Comparison of ENCODE assay signal across 7 cellular contexts in the genomic region with DNA sequence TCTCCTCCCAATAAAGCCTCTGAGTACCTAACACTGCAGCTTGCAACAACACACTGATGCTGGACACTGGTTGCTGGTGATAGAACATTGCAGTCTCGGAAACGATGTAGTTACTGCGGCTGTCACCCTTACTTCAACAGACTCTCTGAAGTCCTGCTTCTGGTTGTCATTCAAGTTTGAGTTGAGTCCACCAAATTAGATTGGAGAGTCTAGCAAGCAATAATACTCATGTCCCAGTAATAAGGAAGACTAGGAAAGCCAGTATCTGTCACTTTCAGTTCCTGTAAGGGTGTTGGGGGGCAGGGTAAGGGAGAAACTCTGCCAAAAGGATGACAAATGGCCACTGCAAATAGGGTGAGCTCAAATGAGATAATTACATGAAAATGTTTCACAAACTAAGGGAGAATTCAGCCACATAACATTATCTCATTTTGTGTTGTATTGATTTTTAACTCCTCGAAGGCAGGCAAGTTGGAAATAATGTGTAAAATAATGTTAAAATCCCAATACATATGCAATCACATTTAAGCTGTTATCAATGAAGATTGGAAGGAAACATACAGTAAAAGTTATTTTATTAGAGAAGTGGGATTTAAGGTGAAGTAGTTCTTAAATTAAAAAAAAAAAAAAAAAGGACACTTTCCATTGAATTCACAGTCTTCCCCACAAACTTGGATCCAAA. TPM values are rescaled to one million over a fixed set of nuclear protein-coding genes. Genes with fewer than 3 reads are reported as not detected.
DNase-seq lines count a peak whose midpoint lies in the region; ATAC-seq and TF ChIP-seq lines count a peak whose summit lies in the region.

No MANE protein-coding gene starts in this region.

- DNase-seq in HT-29 (ENCODE audit: low spot score): peak; percentile 21
- no peak for DNase-seq in WTC11 (ENCODE audit: low spot score)
- no peak for DNase-seq in heart left ventricle
- DNase-seq in retina: peak; percentile 9
- no peak for DNase-seq in posterior cingulate gyrus

- H3K4me3 ChIP-seq in GM12875 (ENCODE audit: low read depth, low read length) (peak overlapping the region; percentile 84), heart left ventricle (peak overlapping the region; percentile 40 to 78 (median 68))

- CTCF ChIA-PET in WTC11 (lab: Charles Lee): interaction anchor here (0.6 to 2.0 kb wide), 7 partner anchors 8 to 268 kb away, joined by 3 to 18 read pairs (median 6); partner anchors contain the start of genes CAAP1 and PLAA

- TF ChIP-seq CTCF in GM12875 (IDR thresholded peaks at IDR 0.05; ENCODE audit: borderline replicate concordance, insufficient read depth, low read depth, low read length) (no peak), WTC11 (IDR thresholded peaks at IDR 0.05) (no peak), heart left ventricle (IDR thresholded peaks at IDR 0.05) (no peak)

- ATAC-seq in WTC11: no peak
- peak in 2 of 4 donors; percentile 7 to 30 for ATAC-seq in heart left ventricle
- no peak for ATAC-seq in GM18909 (IDR thresholded peaks at IDR 0.05; ENCODE audit: poor library complexity, unreplicated experiment)

- peak overlapping the region; percentile 93 for H3K27ac Mint-ChIP-seq in WTC11

- no peaks in the 10 kb centered on the region for H3K36me3 Mint-ChIP-seq in WTC11

- intact Hi-C loops in heart left ventricle (cut with DNase I): loop anchor here in 2 of 10 donors (5.0 to 10.0 kb wide), 2 partner anchors 63 to 569 kb away; partner anchors contain the start of genes CAAP1 (in 1 of the 2), IFNK (in 1 of the 2) and MOB3B (in 1 of the 2)
- intact Hi-C loops in posterior cingulate gyrus (cut with DNase I): loop anchor here (5.0 kb wide), 1 partner anchor 617 kb away; the partner anchor contains the start of gene C9orf72

- H3K27ac ChIP-seq in heart left ventricle: peak overlapping the region in 11 of 12 donors; percentile 70 to 97 (median 85)

- POLR2A ChIA-PET in WTC11 (lab: Charles Lee): interaction anchor here (1.3 to 2.2 kb wide), 5 partner anchors 8 to 63 kb away, joined by 3 to 12 read pairs (median 9); partner anchors contain the start of genes CAAP1 and PLAA

- H3K27me3 ChIP-seq in heart left ventricle: no peaks in the 10 kb centered on the region

- no peaks in the 10 kb centered on the region; the same call in 1 of the 2 replicates for H3K27me3 Mint-ChIP-seq in WTC11 (ENCODE audit: low read depth)

- H3K4me1 ChIP-seq in heart left ventricle: peaks cover 0 to 24% (median 8%) of the 10 kb centered on the region in 12 donors

- no peaks in the 10 kb centered on the region for H3K9me3 ChIP-seq in heart left ventricle

- TF ChIP-seq POLR2A in heart left ventricle (IDR thresholded peaks at IDR 0.05): no peak

- H3K9me3 Mint-ChIP-seq in WTC11: no peaks in the 10 kb centered on the region

- H3K36me3 ChIP-seq in heart left ventricle: no peaks in the 10 kb centered on the region

- 34 to 47% (median 41%) methylated on average over 4 of the region's 4 CpGs for WGBS in heart left ventricle, 4 donors

- peak overlapping the region; percentile 90 for H3K4me3 Mint-ChIP-seq in WTC11

- peaks cover 14% of the 10 kb centered on the region for H3K4me1 Mint-ChIP-seq in WTC11

TF ChIP-seq in WTC11, 78 proteins besides CTCF, POLR2A, EP300 and RAD21:
- no peak for TF ChIP-seq HMGA2 (CRISPR knock-in tag; IDR thresholded peaks at IDR 0.05)
- TF ChIP-seq NR1H2 (CRISPR knock-in tag; IDR thresholded peaks at IDR 0.05): no peak
- TF ChIP-seq, protein P1, sequence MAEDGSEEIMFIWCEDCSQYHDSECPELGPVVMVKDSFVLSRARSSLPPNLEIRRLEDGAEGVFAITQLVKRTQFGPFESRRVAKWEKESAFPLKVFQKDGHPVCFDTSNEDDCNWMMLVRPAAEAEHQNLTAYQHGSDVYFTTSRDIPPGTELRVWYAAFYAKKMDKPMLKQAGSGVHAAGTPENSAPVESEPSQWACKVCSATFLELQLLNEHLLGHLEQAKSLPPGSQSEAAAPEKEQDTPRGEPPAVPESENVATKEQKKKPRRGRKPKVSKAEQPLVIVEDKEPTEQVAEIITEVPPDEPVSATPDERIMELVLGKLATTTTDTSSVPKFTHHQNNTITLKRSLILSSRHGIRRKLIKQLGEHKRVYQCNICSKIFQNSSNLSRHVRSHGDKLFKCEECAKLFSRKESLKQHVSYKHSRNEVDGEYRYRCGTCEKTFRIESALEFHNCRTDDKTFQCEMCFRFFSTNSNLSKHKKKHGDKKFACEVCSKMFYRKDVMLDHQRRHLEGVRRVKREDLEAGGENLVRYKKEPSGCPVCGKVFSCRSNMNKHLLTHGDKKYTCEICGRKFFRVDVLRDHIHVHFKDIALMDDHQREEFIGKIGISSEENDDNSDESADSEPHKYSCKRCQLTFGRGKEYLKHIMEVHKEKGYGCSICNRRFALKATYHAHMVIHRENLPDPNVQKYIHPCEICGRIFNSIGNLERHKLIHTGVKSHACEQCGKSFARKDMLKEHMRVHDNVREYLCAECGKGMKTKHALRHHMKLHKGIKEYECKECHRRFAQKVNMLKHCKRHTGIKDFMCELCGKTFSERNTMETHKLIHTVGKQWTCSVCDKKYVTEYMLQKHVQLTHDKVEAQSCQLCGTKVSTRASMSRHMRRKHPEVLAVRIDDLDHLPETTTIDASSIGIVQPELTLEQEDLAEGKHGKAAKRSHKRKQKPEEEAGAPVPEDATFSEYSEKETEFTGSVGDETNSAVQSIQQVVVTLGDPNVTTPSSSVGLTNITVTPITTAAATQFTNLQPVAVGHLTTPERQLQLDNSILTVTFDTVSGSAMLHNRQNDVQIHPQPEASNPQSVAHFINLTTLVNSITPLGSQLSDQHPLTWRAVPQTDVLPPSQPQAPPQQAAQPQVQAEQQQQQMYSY (CRISPR knock-in tag; IDR thresholded peaks at IDR 0.05): no peak
- TF ChIP-seq, protein P2, sequence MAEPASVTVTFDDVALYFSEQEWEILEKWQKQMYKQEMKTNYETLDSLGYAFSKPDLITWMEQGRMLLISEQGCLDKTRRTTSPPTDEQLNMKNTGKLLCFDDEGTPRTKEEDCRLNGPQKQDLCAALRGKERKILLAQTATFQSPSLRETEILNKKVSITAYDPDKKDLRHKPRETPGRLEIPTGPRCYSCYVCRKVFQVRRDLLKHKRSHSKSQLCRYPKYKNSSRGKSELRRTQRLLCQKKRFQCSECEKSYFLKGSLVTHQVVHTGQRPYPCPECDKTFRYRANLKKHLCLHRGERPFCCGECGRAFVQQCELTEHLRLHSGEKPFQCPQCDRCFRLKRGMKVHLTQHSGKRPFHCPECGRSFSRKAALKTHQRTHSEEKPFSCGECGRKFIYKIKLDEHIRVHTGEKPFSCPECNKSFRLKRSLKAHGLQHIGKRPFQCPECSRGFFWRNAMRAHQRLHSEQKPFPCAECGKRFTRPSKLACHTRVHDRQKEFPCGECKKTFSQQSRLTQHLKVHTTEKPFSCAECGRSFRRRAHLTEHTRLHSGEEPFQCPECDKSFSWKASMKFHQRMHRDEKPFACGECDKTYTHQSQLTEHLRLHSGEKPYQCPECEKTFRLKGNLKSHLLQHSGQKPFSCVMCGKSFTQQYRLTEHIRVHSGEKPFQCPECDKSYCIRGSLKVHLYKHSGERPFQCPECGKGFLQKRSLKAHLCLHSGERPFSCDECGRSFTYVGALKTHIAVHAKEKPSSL (CRISPR knock-in tag; conservative IDR thresholded peaks at IDR 0.05): no peak
- TF ChIP-seq NFE2L1 (CRISPR knock-in tag; IDR thresholded peaks at IDR 0.05): no peak
- TF ChIP-seq ZNF121 (CRISPR knock-in tag; IDR thresholded peaks at IDR 0.05): no peak
- no peak for TF ChIP-seq SMAD4 (CRISPR knock-in tag; IDR thresholded peaks at IDR 0.05)
- no peak for TF ChIP-seq TEAD1 (CRISPR knock-in tag; IDR thresholded peaks at IDR 0.05)
- TF ChIP-seq, protein P3, sequence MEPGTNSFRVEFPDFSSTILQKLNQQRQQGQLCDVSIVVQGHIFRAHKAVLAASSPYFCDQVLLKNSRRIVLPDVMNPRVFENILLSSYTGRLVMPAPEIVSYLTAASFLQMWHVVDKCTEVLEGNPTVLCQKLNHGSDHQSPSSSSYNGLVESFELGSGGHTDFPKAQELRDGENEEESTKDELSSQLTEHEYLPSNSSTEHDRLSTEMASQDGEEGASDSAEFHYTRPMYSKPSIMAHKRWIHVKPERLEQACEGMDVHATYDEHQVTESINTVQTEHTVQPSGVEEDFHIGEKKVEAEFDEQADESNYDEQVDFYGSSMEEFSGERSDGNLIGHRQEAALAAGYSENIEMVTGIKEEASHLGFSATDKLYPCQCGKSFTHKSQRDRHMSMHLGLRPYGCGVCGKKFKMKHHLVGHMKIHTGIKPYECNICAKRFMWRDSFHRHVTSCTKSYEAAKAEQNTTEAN (CRISPR knock-in tag; IDR thresholded peaks at IDR 0.05): no peak
- TF ChIP-seq, protein P4, sequence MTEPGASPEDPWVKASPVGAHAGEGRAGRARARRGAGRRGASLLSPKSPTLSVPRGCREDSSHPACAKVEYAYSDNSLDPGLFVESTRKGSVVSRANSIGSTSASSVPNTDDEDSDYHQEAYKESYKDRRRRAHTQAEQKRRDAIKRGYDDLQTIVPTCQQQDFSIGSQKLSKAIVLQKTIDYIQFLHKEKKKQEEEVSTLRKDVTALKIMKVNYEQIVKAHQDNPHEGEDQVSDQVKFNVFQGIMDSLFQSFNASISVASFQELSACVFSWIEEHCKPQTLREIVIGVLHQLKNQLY (CRISPR knock-in tag; IDR thresholded peaks at IDR 0.05): no peak
- no peak for TF ChIP-seq RELA (CRISPR knock-in tag; IDR thresholded peaks at IDR 0.05; ENCODE audit: borderline replicate concordance)

RNA-seq across cellular contexts. Expression of gene IFT74, which starts 0.8 kb away (rescaled TPM):
- total RNA-seq in HT-29 (2014; rRNA removed; shearing (Covaris generic)): 4.0 and 4.7 TPM in 2 replicates
- 15.2 to 21.6 TPM (median 17.3 TPM) in 3 replicates for total RNA-seq in WTC11 (2021)
- 10 to 100 TPM in 3 of 9 donors, 1 to 10 TPM in 6; 8.3 to 12.7 (median 9.6) TPM for total RNA-seq in heart left ventricle
- 10 to 100 TPM in 1 of 2 donors, 1 to 10 TPM in 1; 5.3 to 11.4 TPM for polyA plus RNA-seq in heart left ventricle

RNA-seq across cellular contexts. Expression of gene PLAA, which starts 8.3 kb away (rescaled TPM):
- 25.7 and 28.4 TPM in 2 replicates for total RNA-seq in HT-29 (2014; rRNA removed; shearing (Covaris generic))
- 48.8 to 56.1 TPM (median 50.5 TPM) in 3 replicates for total RNA-seq in WTC11 (2021)
- 10 to 100 TPM; 28.0 to 42.5 (median 34.2) TPM for total RNA-seq in heart left ventricle
- 10 to 100 TPM in 1 of 2 donors, 1 to 10 TPM in 1; 9.1 to 32.4 TPM for polyA plus RNA-seq in heart left ventricle

RNA-seq across cellular contexts. Expression of gene LRRC19, which starts 50.1 kb away (rescaled TPM):
- total RNA-seq in HT-29 (2014; rRNA removed; shearing (Covaris generic)): 0.08 TPM in 1 of 2 replicates, not detected in the other
- total RNA-seq in WTC11 (2021) (not detected in 3 replicates), heart left ventricle (not detected)
- polyA plus RNA-seq in heart left ventricle: not detected

Comparison
In these comparisons a context has a peak if more than half of its experiments do, and no peak if none do; other contexts are left out.
1. DNase-seq: peak in HT-29 (single experiment) and retina (single experiment); none in WTC11 (single experiment), heart left ventricle (0 of 5) and posterior cingulate gyrus (0 of 10).